In the genomic region with DNA sequence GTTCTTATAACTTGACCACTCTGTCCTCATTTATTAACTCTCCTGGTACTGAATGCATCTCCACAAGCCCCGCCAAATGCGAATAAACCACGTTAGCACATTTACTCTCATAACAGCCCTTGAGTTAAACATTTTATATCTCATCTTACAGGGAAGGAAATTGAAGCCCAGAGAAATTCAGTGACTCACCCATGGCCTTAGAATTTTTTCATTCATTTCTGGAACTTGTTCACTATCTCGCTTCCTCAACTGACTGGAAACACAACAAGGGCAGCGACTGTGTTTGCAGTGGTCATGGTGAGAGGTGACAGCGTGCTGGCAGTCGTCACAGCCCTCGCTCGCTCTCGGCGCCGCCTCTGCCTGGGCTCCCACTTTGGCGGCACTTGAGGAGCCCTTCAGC, we compare ENCODE assay signal across 20 cellular contexts. TPM values are rescaled to one million over a fixed set of nuclear protein-coding genes. Genes with fewer than 3 reads are reported as not detected.
"Had no signal": no experiment of that assay in that cellular context is flagged by ENCODE, and none has a peak within 500 bp of the region (broad histone marks: within the 10 kb centered on the region; RNA-seq: fewer than 3 reads in every experiment).

No MANE protein-coding gene starts in this region.

- H3K4me3 ChIP-seq: esophagus muscularis mucosa had no signal

- H3K27me3 Mint-ChIP-seq: activated CD4-positive, alpha-beta T cell treated with anti-CD3 and anti-CD28 coated beads, Interleukin-2, amount 10 ng/mL, durations not matched to agents 24 days and 14 days; activated T-cell treated with anti-CD3 and anti-CD28 coated beads, Interleukin-2, amount 50 U/mL, for 24 hours had no signal

- H3K27ac Mint-ChIP-seq: activated CD4-positive, alpha-beta T cell treated with anti-CD3 and anti-CD28 coated beads, Interleukin-2, amount 10 ng/mL, durations not matched to agents 24 days and 14 days; activated CD8-positive, alpha-beta T cell treated with anti-CD3 and anti-CD28 coated beads, Interleukin-2, amount 10 ng/mL, durations not matched to agents 7 days and 5 days; activated naive CD8-positive, alpha-beta T cell treated with anti-CD3 and anti-CD28 coated beads, Interleukin-2, amount 10 ng/mL, durations not matched to agents 7 days and 5 days; activated T-cell treated with anti-CD3 and anti-CD28 coated beads, Interleukin-2, amount 50 U/mL, for 24 hours; activated T-helper 2 cell treated with anti-CD3 and anti-CD28 coated beads, Interferon-gamma antibody, Interleukin-2, Interleukin-4, amounts not matched to agents 10 μg/mL and 5 μg/mL and 100 μg/mL, durations not matched to agents 14 hours and 24 hours and 36 hours; memory B cell; natural killer cell; type B pancreatic cell had no signal

- H3K9me3 Mint-ChIP-seq: activated CD4-positive, alpha-beta T cell treated with anti-CD3 and anti-CD28 coated beads, Interleukin-2, amount 10 ng/mL, durations not matched to agents 24 days and 14 days; activated naive CD8-positive, alpha-beta T cell treated with anti-CD3 and anti-CD28 coated beads, Interleukin-2, amount 10 ng/mL, durations not matched to agents 7 days and 5 days; activated T-cell treated with anti-CD3 and anti-CD28 coated beads, Interleukin-2, amount 50 U/mL, for 24 hours; activated T-helper 2 cell treated with anti-CD3 and anti-CD28 coated beads, Interferon-gamma antibody, Interleukin-2, Interleukin-4, amounts not matched to agents 10 μg/mL and 5 μg/mL and 100 μg/mL, durations not matched to agents 14 hours and 24 hours and 36 hours; memory B cell; natural killer cell had no signal

- H3K4me1 Mint-ChIP-seq: activated CD4-positive, alpha-beta T cell treated with anti-CD3 and anti-CD28 coated beads, Interleukin-2, amount 10 ng/mL, durations not matched to agents 24 days and 14 days; natural killer cell had no signal

- H3K36me3 ChIP-seq: esophagus muscularis mucosa had no signal

- H3K36me3 Mint-ChIP-seq: activated naive CD8-positive, alpha-beta T cell treated with anti-CD3 and anti-CD28 coated beads, Interleukin-2, amount 10 ng/mL, durations not matched to agents 7 days and 5 days; brain; memory B cell; natural killer cell; type B pancreatic cell had no signal

- H3K4me3 Mint-ChIP-seq: activated CD4-positive, alpha-beta T cell treated with anti-CD3 and anti-CD28 coated beads, Interleukin-2, amount 10 ng/mL, durations not matched to agents 24 days and 14 days; activated CD8-positive, alpha-beta T cell treated with anti-CD3 and anti-CD28 coated beads, Interleukin-2, amount 10 ng/mL, durations not matched to agents 7 days and 5 days; activated naive CD8-positive, alpha-beta T cell treated with anti-CD3 and anti-CD28 coated beads, Interleukin-2, amount 10 ng/mL, durations not matched to agents 7 days and 5 days; activated T-cell treated with anti-CD3 and anti-CD28 coated beads, Interleukin-2, amount 50 U/mL, for 24 hours; brain; memory B cell; natural killer cell; type B pancreatic cell had no signal

- H3K9me3 ChIP-seq: esophagus muscularis mucosa had no signal

- H3K27ac ChIP-seq: esophagus muscularis mucosa had no signal

- H3K4me1 ChIP-seq: esophagus muscularis mucosa had no signal

- DNase-seq: activated CD4-positive, alpha-beta T cell treated with anti-CD3 and anti-CD28 coated beads, Interleukin-2, amount 10 ng/mL, durations not matched to agents 24 days and 14 days; activated CD8-positive, alpha-beta T cell treated with anti-CD3 and anti-CD28 coated beads, Interleukin-2, amount 10 ng/mL, durations not matched to agents 7 days and 5 days; activated naive CD4-positive, alpha-beta T cell treated with Interleukin-2 at 50 U/mL for 16 hours; activated naive CD8-positive, alpha-beta T cell treated with anti-CD3 and anti-CD28 coated beads, Interleukin-2, amount 10 ng/mL, durations not matched to agents 7 days and 5 days; activated T-cell treated with anti-CD3 and anti-CD28 coated beads, Interleukin-2, amount 50 U/mL, for 24 hours; cortex of kidney; effector CD4-positive, alpha-beta T cell; natural killer cell; occipital lobe; retina; stimulated activated CD4-positive, alpha-beta T cell treated with anti-CD3 and anti-CD28 coated beads, Interleukin-2, amount 100 ng/mL, for 24 hours; stimulated activated naive CD8-positive, alpha-beta T cell treated with anti-CD3 and anti-CD28 coated beads, Interleukin-15, Interleukin-2, amounts not matched to agents 100 U/mL and 50 U/mL, for 24 hours; substantia nigra; SW 1271; T-helper 2 cell had no signal

- H3K27me3 ChIP-seq: esophagus muscularis mucosa had no signal

RNA-seq across cellular contexts. Expression of a gene that starts 39.5 kb away (rescaled TPM):
- total RNA-seq: activated CD4-positive, alpha-beta T cell treated with anti-CD3 and anti-CD28 coated beads, Interleukin-2, amount 10 ng/mL, durations not matched to agents 24 days and 14 days had no signal
